1 cellular context compared by ENCODE assay signal in genomic region chr18:23545247-23545789, GRCh38.
TF ChIP-seq lines count a peak whose summit lies in the region.

No MANE protein-coding gene starts in this region.

TF ChIP-seq in HepG2, 621 proteins besides CTCF, POLR2A, EP300 and RAD21 (continued from another document):
- no peak for TF ChIP-seq ZNF646 (CRISPR knock-in tag; IDR thresholded peaks at IDR 0.05)
- TF ChIP-seq ZNF17 (CRISPR knock-in tag; IDR thresholded peaks at IDR 0.05): no peak
- TF ChIP-seq HOXA9 (CRISPR knock-in tag; IDR thresholded peaks at IDR 0.05; ENCODE audit: borderline replicate concordance): no peak
- no peak for TF ChIP-seq ZNF530 (CRISPR knock-in tag; IDR thresholded peaks at IDR 0.05; ENCODE audit: low read depth)
- TF ChIP-seq MAFG (CRISPR knock-in tag; IDR thresholded peaks at IDR 0.05): no peak
- no peak for TF ChIP-seq KAT2B (IDR thresholded peaks at IDR 0.05; ENCODE audit: borderline replicate concordance, low read depth, low read length)
- TF ChIP-seq SNRNP70 (IDR thresholded peaks at IDR 0.05; ENCODE audit: low read depth, low read length): no peak
- TF ChIP-seq ZNF281 (CRISPR knock-in tag; IDR thresholded peaks at IDR 0.05; ENCODE audit: borderline replicate concordance): no peak
- no peak for TF ChIP-seq PAWR (CRISPR knock-in tag; IDR thresholded peaks at IDR 0.05; ENCODE audit: borderline replicate concordance)
- TF ChIP-seq ATF2 (CRISPR knock-in tag; IDR thresholded peaks at IDR 0.05): no peak
- TF ChIP-seq TFDP1 (CRISPR knock-in tag; IDR thresholded peaks at IDR 0.05; ENCODE audit: borderline replicate concordance): no peak
- TF ChIP-seq ZNF792 (CRISPR knock-in tag; IDR thresholded peaks at IDR 0.05): no peak
- no peak for TF ChIP-seq RFXAP (CRISPR knock-in tag; IDR thresholded peaks at IDR 0.05; ENCODE audit: borderline replicate concordance)
- TF ChIP-seq NCOA1 (CRISPR knock-in tag; IDR thresholded peaks at IDR 0.05): no peak
- TF ChIP-seq RNF2 (conservative IDR thresholded peaks at IDR 0.05; ENCODE audit: low read depth): no peak
- 0 out of 2 replicates have a peak, but pooled peaks have one; percentile 41 for TF ChIP-seq ZNF292 (CRISPR knock-in tag; IDR thresholded peaks at IDR 0.05; ENCODE audit: borderline replicate concordance, low read depth)
- TF ChIP-seq SYNCRIP (IDR thresholded peaks at IDR 0.05; ENCODE audit: insufficient read depth, low read depth, low read length): no peak
- no peak for TF ChIP-seq ZFP36L2 (CRISPR knock-in tag; IDR thresholded peaks at IDR 0.05)
- no peak for TF ChIP-seq XRCC5 (optimal IDR thresholded peaks at IDR 0.05; ENCODE audit: low read length)
- no peak for TF ChIP-seq PRMT3 (CRISPR knock-in tag; IDR thresholded peaks at IDR 0.05; ENCODE audit: borderline replicate concordance, low read depth)
